ENCODE assay signal across 8 cellular contexts in genomic region chr17:16666553-16666906, GRCh38. TPM values are rescaled to one million over a fixed set of nuclear protein-coding genes. Genes with fewer than 3 reads are reported as not detected.
DNase-seq lines count a peak whose midpoint lies in the region; TF ChIP-seq lines count a peak whose summit lies in the region.
"Not testable (repeated sequence)": the region's sequence is repeated elsewhere in the genome, so short reads cannot be mapped to it uniquely, and the experiment has no call there.

No MANE protein-coding gene starts in this region.

- H4K91ac ChIP-seq in neuronal stem cell (ENCODE audit: low read depth, low read length, poor library complexity) = not testable (repeated sequence)

- BruUV-seq in Calu3 (replicated peaks; lab: Mats Ljungman, UMichigan); mammary epithelial cell (replicated peaks; lab: Mats Ljungman, UMichigan): not testable (repeated sequence)

- not testable (repeated sequence) for TF ChIP-seq EP300 in esophagus muscularis mucosa (IDR thresholded peaks at IDR 0.05)

- H3K4me3 ChIP-seq in NT2/D1 (ENCODE audit: insufficient read length, low read depth) (peak overlapping the region; percentile 37), mammary epithelial cell (replicated peaks in 1 of 3; ENCODE audit: insufficient read depth in 1 of 3, low read depth in 2 of 3, low read length in 3 of 3) (peak overlapping the region in 2 of 3 experiments; percentile 49 to 52), esophagus muscularis mucosa (peak overlapping the region; percentile 50 to 60 (median 53)), iPS-15b (ENCODE audit: low read depth, low read length) (peak overlapping the region; percentile 59), neuronal stem cell (ENCODE audit: low read length in 2 of 2) (peak overlapping the region in 1 of 2 donors; percentile 75), spleen (peak overlapping the region in 6 of 8 donors; percentile 19 to 59 (median 24)), vagina (peak overlapping the region; percentile 14 to 33)

- not testable (repeated sequence) for H3K36me3 Mint-ChIP-seq in Calu3 (ENCODE audit: insufficient read depth, unreplicated experiment)

- H3K4me2 ChIP-seq in mammary epithelial cell (ENCODE audit: insufficient read depth, low read depth, low read length) (peak overlapping the region; percentile 94), neuronal stem cell (ENCODE audit: insufficient read depth, low read length, poor library complexity, severe bottlenecking) (peak overlapping the region; percentile 77)

- not testable (repeated sequence) for H2BK12ac ChIP-seq in neuronal stem cell (ENCODE audit: low read length)

- H3K27me3 ChIP-seq in NT2/D1 (ENCODE audit: insufficient read depth, insufficient read length) (peaks cover 14% of the 10 kb centered on the region), esophagus muscularis mucosa (peaks cover 0 to 56% (median 14%) of the 10 kb centered on the region in 4 donors), iPS-15b (ENCODE audit: control insufficient read depth, insufficient read depth, low read length) (peaks cover 23% of the 10 kb centered on the region), neuronal stem cell (ENCODE audit: control insufficient read depth in 3 of 3, insufficient read depth in 3 of 3, low read depth in 1 of 3, low read length in 3 of 3) (peaks cover 0 to 22% (median 0%) of the 10 kb centered on the region in 3 experiments), spleen (replicated peaks in 1 of 7) (peaks cover 0 to 54% (median 20%) of the 10 kb centered on the region in 7 donors)
- not testable (repeated sequence) for H3K27me3 ChIP-seq in mammary epithelial cell (ENCODE audit: insufficient read depth, low read length); vagina

- H3K27me3 Mint-ChIP-seq in Calu3 (ENCODE audit: unreplicated experiment) = not testable (repeated sequence)

- CTCF ChIA-PET in Calu3 (lab: Charles Lee); mammary epithelial cell (lab: Charles Lee; ENCODE audit: low non-redundant PET): not testable (repeated sequence)

- not testable (repeated sequence) for H3K23ac ChIP-seq in neuronal stem cell (ENCODE audit: low read depth, low read length, poor library complexity)

- not testable (repeated sequence) for H3K4me1 ChIP-seq in NT2/D1 (ENCODE audit: insufficient read depth, insufficient read length); iPS-15b (ENCODE audit: control insufficient read depth, insufficient read depth, low read length); neuronal stem cell (ENCODE audit: control insufficient read depth in 2 of 2, insufficient read depth in 1 of 2, low read depth in 1 of 2, low read length in 2 of 2); vagina
- H3K4me1 ChIP-seq in mammary epithelial cell (ENCODE audit: insufficient read depth, low read length) (peaks cover 11% of the 10 kb centered on the region), esophagus muscularis mucosa (peaks cover 5 to 10% (median 10%) of the 10 kb centered on the region in 4 donors), spleen (peaks cover 0 to 11% (median 3%) of the 10 kb centered on the region in 6 donors)

- not testable (repeated sequence) for H3K4me1 Mint-ChIP-seq in Calu3 (ENCODE audit: low read depth, unreplicated experiment)

- TF ChIP-seq POLR2A in esophagus muscularis mucosa (IDR thresholded peaks at IDR 0.05; ENCODE audit: low read depth); spleen (IDR thresholded peaks at IDR 0.05); vagina (IDR thresholded peaks at IDR 0.05): not testable (repeated sequence)

- not testable (repeated sequence) for H2BK120ac ChIP-seq in neuronal stem cell (ENCODE audit: low read depth, low read length)

- H3K79me2 ChIP-seq in mammary epithelial cell (ENCODE audit: insufficient read depth, low read length) = not testable (repeated sequence)

- H3K9ac ChIP-seq in NT2/D1 (ENCODE audit: insufficient read length, low read depth) (peak overlapping the region; percentile 42), neuronal stem cell (ENCODE audit: low read depth, low read length, poor library complexity) (peak overlapping the region; percentile 21)
- H3K9ac ChIP-seq in mammary epithelial cell (ENCODE audit: insufficient read depth, low read length); iPS-15b (ENCODE audit: low read depth, low read length): not testable (repeated sequence)

- not testable (repeated sequence) for H3K9me3 ChIP-seq in NT2/D1 (ENCODE audit: insufficient read depth, low read length); mammary epithelial cell (replicated peaks; ENCODE audit: insufficient read depth, low read length); esophagus muscularis mucosa; iPS-15b (ENCODE audit: control insufficient read depth, insufficient read depth, low read length); neuronal stem cell (replicated peaks in 1 of 2; ENCODE audit: control insufficient read depth in 2 of 2, insufficient read depth in 1 of 2, low read depth in 1 of 2, low read length in 2 of 2); spleen; vagina

- intact Hi-C loops in Calu3 (cut with micrococcal nuclease; ENCODE audit: unreplicated experiment); mammary epithelial cell (cut with micrococcal nuclease); esophagus muscularis mucosa (cut with DNase I); spleen (cut with DNase I; ENCODE audit: low total_unique reads); vagina (cut with DNase I): not testable (repeated sequence)

- not testable (repeated sequence) for H4K8ac ChIP-seq in neuronal stem cell (ENCODE audit: low read depth, low read length)

- peak overlapping the region; percentile 71 for H3K4me3 Mint-ChIP-seq in Calu3 (ENCODE audit: low read depth, unreplicated experiment)

- H4K20me1 ChIP-seq in mammary epithelial cell (ENCODE audit: insufficient read depth, low read length) = not testable (repeated sequence)

- not testable (repeated sequence) for H2AK5ac ChIP-seq in neuronal stem cell (ENCODE audit: low read depth, low read length)

- H2AFZ ChIP-seq in mammary epithelial cell (ENCODE audit: low read depth, low read length) = peak overlapping the region; percentile 85
- H2AFZ ChIP-seq in neuronal stem cell (ENCODE audit: low read length) = peak overlapping the region; percentile 80

- 40% methylated on average over 19 of the region's 24 CpGs for WGBS in mammary epithelial cell (ENCODE audit: low coverage, missing lambda C conversion rate)
- WGBS in esophagus muscularis mucosa = no CpG with 5 or more reads among the region's 24 CpGs
- WGBS in neuronal stem cell (ENCODE audit: extremely low coverage in 2 of 2, insufficient read length in 2 of 2, insufficient replicate concordance in 1 of 2), 2 donors = no CpG with 5 or more reads among the region's 24 CpGs
- 39 to 52% (median 47%) methylated on average over 14 to 24 of the region's 24 CpGs for WGBS in spleen, 5 donors

- not testable (repeated sequence) for H2BK5ac ChIP-seq in neuronal stem cell (ENCODE audit: low read length)

- in situ Hi-C loops in mammary epithelial cell (cut with MboI; ENCODE audit: low sequenced_read_pairs in 2 of 2) = not testable (repeated sequence)

- H3K36me3 ChIP-seq in NT2/D1 (ENCODE audit: insufficient read depth, insufficient read length, low read length); mammary epithelial cell (ENCODE audit: insufficient read depth, low read length); esophagus muscularis mucosa; iPS-15b (ENCODE audit: control insufficient read depth, insufficient read depth, low read length); neuronal stem cell (replicated peaks in 1 of 2; ENCODE audit: control insufficient read depth in 2 of 2, insufficient read depth in 2 of 2, low read length in 2 of 2); spleen; vagina: not testable (repeated sequence)

- not testable (repeated sequence) for TF ChIP-seq CTCF in Calu3 (IDR thresholded peaks at IDR 0.05; ENCODE audit: unreplicated experiment); mammary epithelial cell (conservative IDR thresholded peaks at IDR 0.05 in 1 of 2, IDR thresholded peaks at IDR 0.05 in 1 of 2; ENCODE audit: extremely low read depth in 1 of 2, insufficient read depth in 1 of 2, low read depth in 1 of 2, low read length in 2 of 2); esophagus muscularis mucosa (IDR thresholded peaks at IDR 0.05); spleen (IDR thresholded peaks at IDR 0.05 in 8 of 11, conservative IDR thresholded peaks at IDR 0.05 in 3 of 11); vagina (IDR thresholded peaks at IDR 0.05)

- not testable (repeated sequence) for H3K79me1 ChIP-seq in neuronal stem cell (ENCODE audit: low read depth, low read length)

- not testable (repeated sequence) for H2BK15ac ChIP-seq in neuronal stem cell (ENCODE audit: low read length)

- not testable (repeated sequence) for H3K14ac ChIP-seq in neuronal stem cell (ENCODE audit: low read length)

- not testable (repeated sequence) for H3K9me3 Mint-ChIP-seq in Calu3 (ENCODE audit: low read depth, unreplicated experiment)

- not testable (repeated sequence) for H3K27ac ChIP-seq in mammary epithelial cell (ENCODE audit: insufficient read depth, low read depth, low read length); esophagus muscularis mucosa (replicated peaks in 1 of 4); neuronal stem cell (replicated peaks; ENCODE audit: low read length); spleen; vagina

- H3K27ac Mint-ChIP-seq in Calu3 (ENCODE audit: unreplicated experiment) = not testable (repeated sequence)

- H3K4ac ChIP-seq in neuronal stem cell (ENCODE audit: low read length) = not testable (repeated sequence)

- DNase-seq in Calu3; NT2/D1 (ENCODE audit: low read depth, low spot score); mammary epithelial cell; esophagus muscularis mucosa (ENCODE audit: extremely low spot score); neuronal stem cell (ENCODE audit: low spot score); spleen; vagina (ENCODE audit: extremely low spot score in 2 of 2): not testable (repeated sequence)

- dilution Hi-C loops in mammary epithelial cell (cut with HindIII; ENCODE audit: low sequenced_read_pairs) = not testable (repeated sequence)

- H3K18ac ChIP-seq in neuronal stem cell (ENCODE audit: low read length) = not testable (repeated sequence)

RNA-seq across cellular contexts. Expression of gene ZNF624, which starts 12.9 kb away (rescaled TPM):
- 2.3 and 3.3 TPM in 2 replicates for total RNA-seq in Calu3 (2022)
- total RNA-seq in mammary epithelial cell = 1 to 10 TPM; 3.4 to 5.8 TPM
- 0.66 TPM for polyA plus RNA-seq in mammary epithelial cell
- 3.6 TPM for polyA minus RNA-seq in mammary epithelial cell
- total RNA-seq in esophagus muscularis mucosa = 1 to 10 TPM; 1.2 to 4.5 (median 2.5) TPM
- 4.3 TPM for polyA plus RNA-seq in neuronal stem cell (2013, experiment 1 of 2)
- 4.1 TPM for polyA plus RNA-seq in neuronal stem cell (2013, experiment 2 of 2)
- total RNA-seq in spleen = 10 to 100 TPM in 3 of 7 donors, 1 to 10 TPM in 4; 7.9 to 19.8 (median 9.1) TPM
- polyA plus RNA-seq in spleen = 1 to 10 TPM; 1.3 to 2.7 (median 1.5) TPM
- 15.5 TPM for total RNA-seq in vagina

RNA-seq across cellular contexts. Expression of gene CCDC144A, which starts 23.5 kb away (rescaled TPM):
- total RNA-seq in Calu3 (2022) = 15.9 and 16.8 TPM in 2 replicates
- 10 to 100 TPM in 1 of 2 donors, 1 to 10 TPM in 1; 1.3 to 22.7 TPM for total RNA-seq in mammary epithelial cell
- 0.01 TPM for polyA plus RNA-seq in mammary epithelial cell
- polyA minus RNA-seq in mammary epithelial cell = not detected
- total RNA-seq in esophagus muscularis mucosa = 1 to 10 TPM in 3 of 4 donors, under 1 TPM in 1; 0.58 to 7.5 (median 3.6) TPM
- 0.77 TPM for polyA plus RNA-seq in neuronal stem cell (2013, experiment 1 of 2)
- polyA plus RNA-seq in neuronal stem cell (2013, experiment 2 of 2) = 0.76 TPM
- total RNA-seq in spleen = 10 to 100 TPM in 2 of 7 donors, 1 to 10 TPM in 5; 1.0 to 14.3 (median 6.8) TPM
- under 1 TPM; 0.09 to 0.22 (median 0.15) TPM for polyA plus RNA-seq in spleen
- 2.5 TPM for total RNA-seq in vagina
